ENCODE assay signal across 30 cellular contexts in genomic region chr4:124993838-124994237, GRCh38.
"Had no signal": no experiment of that assay in that cellular context is flagged by ENCODE, and none has a peak within 500 bp of the region (broad histone marks: within the 10 kb centered on the region; RNA-seq: fewer than 3 reads in every experiment).

No MANE protein-coding gene starts in this region.

- H3K36me3 ChIP-seq: neutrophil, ovary, right lobe of liver, sigmoid colon, stomach, thoracic aorta, thyroid gland, tibial nerve, upper lobe of left lung, vagina had no signal

- H3K36me3 Mint-ChIP-seq: stimulated activated effector memory CD8-positive, alpha-beta T cell treated with anti-CD3 and anti-CD28 coated beads, Interleukin-12 subunit alpha, Interleukin-12 subunit beta, amount 100 ng/mL, for 72 hours; stimulated activated naive B cell treated with anti-CD40 and anti-IgM and Interleukin-4, amounts not matched to agents 10 μg/mL and 1 μg/mL and 100 μg/mL, for 72 hours had no signal

- DNase-seq: natural killer cell; nucleus accumbens; ovary; posterior cingulate gyrus; psoas muscle; right cardiac atrium; right lobe of liver; sigmoid colon; small intestine; stimulated activated CD4-positive, alpha-beta T cell treated with anti-CD3 and anti-CD28 coated beads, Interleukin-15, amount 100 ng/mL, for 24 hours; stimulated activated CD4-positive, alpha-beta T cell treated with anti-CD3 and anti-CD28 coated beads, Interleukin-2, amount 100 ng/mL, for 24 hours; stimulated activated CD4-positive, alpha-beta T cell treated with anti-CD3 and anti-CD28 coated beads, Interleukin-2, amount 100 ng/mL, for 48 hours; stimulated activated CD4-positive, alpha-beta T cell treated with anti-CD3 and anti-CD28 coated beads, Interleukin-4, amount 100 ng/mL, for 24 hours; stimulated activated naive B cell treated with anti-CD40 and anti-IgM and Interleukin-4, amounts not matched to agents 10 μg/mL and 1 μg/mL and 100 μg/mL, for 72 hours; stimulated activated naive CD4-positive, alpha-beta T cell treated with Interleukin-2 at 50 U/mL for 16 hours; stomach; thyroid gland; trophoblast cell; upper lobe of left lung had no signal

- H2AFZ ChIP-seq: parathyroid adenoma had no signal

- H3K79me2 ChIP-seq: parathyroid adenoma had no signal

- H3K9me3 ChIP-seq: neutrophil, ovary, psoas muscle, right lobe of liver, sigmoid colon, stomach, thoracic aorta, thyroid gland, tibial nerve, upper lobe of left lung, vagina had no signal

- H3K9me3 Mint-ChIP-seq: nephron; neural crest cell; stimulated activated naive CD8-positive, alpha-beta T cell treated with anti-CD3 and anti-CD28 coated beads, Interleukin-15, Interleukin-2, amounts not matched to agents 100 ng/mL and 50 ng/mL, for 24 hours had no signal

- ATAC-seq: natural killer cell; psoas muscle; right cardiac atrium; right lobe of liver; stimulated activated effector memory CD8-positive, alpha-beta T cell treated with anti-CD3 and anti-CD28 coated beads, Interleukin-12 subunit alpha, Interleukin-12 subunit beta, amount 100 ng/mL, for 72 hours had no signal

- H3K27me3 Mint-ChIP-seq: progenitor cell of endocrine pancreas; stimulated activated naive B cell treated with anti-CD40 and anti-IgM and Interleukin-4, amounts not matched to agents 10 μg/mL and 1 μg/mL and 100 μg/mL, for 72 hours; stimulated activated naive CD8-positive, alpha-beta T cell treated with anti-CD3 and anti-CD28 coated beads, Interleukin-15, Interleukin-2, amounts not matched to agents 100 ng/mL and 50 ng/mL, for 24 hours had no signal

- FAIRE-seq: small intestine, urothelium cell line had no signal

- H3K4me3 ChIP-seq: ovary, psoas muscle, right lobe of liver, sigmoid colon, stomach, thoracic aorta, thyroid gland, tibial nerve, upper lobe of left lung, vagina had no signal

- H3K4me1 Mint-ChIP-seq: natural killer cell; nephron; stimulated activated effector memory CD8-positive, alpha-beta T cell treated with anti-CD3 and anti-CD28 coated beads, Interleukin-12 subunit alpha, Interleukin-12 subunit beta, amount 100 ng/mL, for 72 hours; stimulated activated naive B cell treated with anti-CD40 and anti-IgM and Interleukin-4, amounts not matched to agents 10 μg/mL and 1 μg/mL and 100 μg/mL, for 72 hours had no signal

- H3K27ac Mint-ChIP-seq: natural killer cell; nephron; progenitor cell of endocrine pancreas; stimulated activated effector memory CD8-positive, alpha-beta T cell treated with anti-CD3 and anti-CD28 coated beads, Interleukin-12 subunit alpha, Interleukin-12 subunit beta, amount 100 ng/mL, for 72 hours; stimulated activated naive B cell treated with anti-CD40 and anti-IgM and Interleukin-4, amounts not matched to agents 10 μg/mL and 1 μg/mL and 100 μg/mL, for 72 hours; stimulated activated naive CD8-positive, alpha-beta T cell treated with anti-CD3 and anti-CD28 coated beads, Interleukin-15, Interleukin-2, amounts not matched to agents 100 ng/mL and 50 ng/mL, for 24 hours had no signal

- H3K9ac ChIP-seq: parathyroid adenoma had no signal

- H3K27ac ChIP-seq: neutrophil, ovary, parathyroid adenoma, psoas muscle, right lobe of liver, sigmoid colon, stomach, thoracic aorta, thyroid gland, tibial nerve, upper lobe of left lung, vagina had no signal

- H3K4me3 Mint-ChIP-seq: natural killer cell; nephron; neural crest cell; stimulated activated effector memory CD8-positive, alpha-beta T cell treated with anti-CD3 and anti-CD28 coated beads, Interleukin-12 subunit alpha, Interleukin-12 subunit beta, amount 100 ng/mL, for 72 hours; stimulated activated naive B cell treated with anti-CD40 and anti-IgM and Interleukin-4, amounts not matched to agents 10 μg/mL and 1 μg/mL and 100 μg/mL, for 72 hours; stimulated activated naive CD8-positive, alpha-beta T cell treated with anti-CD3 and anti-CD28 coated beads, Interleukin-15, Interleukin-2, amounts not matched to agents 100 ng/mL and 50 ng/mL, for 24 hours had no signal

- H3K4me1 ChIP-seq: parathyroid adenoma, psoas muscle, right lobe of liver, sigmoid colon, stomach, thyroid gland, upper lobe of left lung, vagina had no signal

- H3K27me3 ChIP-seq: neutrophil, right lobe of liver, sigmoid colon, stomach, thyroid gland, tibial nerve, upper lobe of left lung, vagina had no signal
